Comparison of ENCODE assay signal across 9 cellular contexts in the genomic region with DNA sequence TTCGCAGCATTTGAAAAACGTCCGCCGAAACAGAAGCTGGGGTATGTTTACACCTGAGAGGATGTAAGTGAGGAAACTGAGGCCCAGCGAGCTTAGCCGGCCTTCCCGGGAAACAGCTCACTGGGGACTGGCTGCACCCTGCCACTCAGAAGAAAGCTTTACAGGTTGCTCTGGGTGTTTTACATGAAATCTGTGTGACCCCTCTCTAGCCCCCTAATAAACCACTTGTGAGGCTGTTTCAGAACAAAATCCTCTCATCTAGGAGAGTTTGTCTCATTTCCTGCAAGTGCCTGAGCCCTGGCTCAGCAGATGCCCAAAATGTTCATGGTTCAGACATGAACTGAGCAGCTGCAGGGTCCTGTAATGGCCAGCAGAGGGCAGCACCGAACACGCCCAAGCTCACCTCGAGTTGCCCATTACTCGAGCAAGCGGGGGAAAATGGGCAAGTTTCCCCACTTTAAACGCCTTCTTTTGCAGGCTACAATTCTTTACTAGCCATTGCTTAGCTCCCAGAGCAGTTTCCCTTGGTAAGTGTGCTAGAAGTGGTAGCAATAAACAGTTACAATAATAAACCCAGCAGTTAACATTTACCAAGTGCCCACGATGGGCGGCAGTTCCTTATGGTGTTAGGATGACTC.
DNase-seq lines count a peak whose midpoint lies in the region; ATAC-seq and TF ChIP-seq lines count a peak whose summit lies in the region.
"Had no signal": no experiment of that assay in that cellular context is flagged by ENCODE, and none has a peak within 500 bp of the region (broad histone marks: within the 10 kb centered on the region; RNA-seq: fewer than 3 reads in every experiment).

No MANE protein-coding gene starts in this region.

- TF ChIP-seq CTCF in osteocyte (IDR thresholded peaks at IDR 0.05) (peak; percentile 98), thoracic aorta (IDR thresholded peaks at IDR 0.05) (peak; percentile 99)

- peaks cover 4 to 16% of the 10 kb centered on the region in 2 donors for H3K4me1 ChIP-seq in thoracic aorta (ENCODE audit: control insufficient read depth in 1 of 2, low read depth in 2 of 2)

- DNase-seq in G401 (ENCODE audit: low spot score) (peak; percentile 85), LoVo (ENCODE audit: low spot score) (peak; percentile 76), SK-MEL-5 (ENCODE audit: low read depth, low spot score) (peak; percentile 75), germinal center (ENCODE audit: low spot score) (peak; percentile 65), osteocyte (ENCODE audit: extremely low spot score, unreplicated experiment) (peak; percentile 88), thoracic aorta (ENCODE audit: low spot score) (peak; percentile 38)
- DNase-seq in activated naive CD4-positive, alpha-beta T cell (lab: John Stamatoyannopoulos, UW): peak; percentile 31 to 60 (median 43)

- no peak overlapping the region for H3K27ac ChIP-seq in thoracic aorta
- H3K27ac ChIP-seq: epithelial cell of prostate had no signal

- H3K4me1 Mint-ChIP-seq in osteocyte (ENCODE audit: unreplicated experiment): peaks cover 40% of the 10 kb centered on the region

- H3K4me3 Mint-ChIP-seq in osteocyte (ENCODE audit: unreplicated experiment): no peak overlapping the region

- peaks cover 7% of the 10 kb centered on the region for H3K9me3 ChIP-seq in thoracic aorta

- no peak overlapping the region for H3K4me3 ChIP-seq in thoracic aorta

- ATAC-seq in thoracic aorta (ENCODE audit: insufficient number of reproducible peaks, low FRiP score, low read depth): peak; percentile 44
- no peak for ATAC-seq in GM18505 (IDR thresholded peaks at IDR 0.05; ENCODE audit: unreplicated experiment)

- in situ Hi-C loops in G401 (cut with HindIII; ENCODE audit: low sequenced_read_pairs) (loop anchor here (10.0 kb wide), 1 partner anchor 121 kb away; no protein-coding TSS in a partner anchor), SK-MEL-5 (cut with HindIII; ENCODE audit: low pct_unique_long_range_greater_than_20kb, low sequenced_read_pairs) (no loop called here)

- H3K9me3 Mint-ChIP-seq in osteocyte (ENCODE audit: unreplicated experiment): peaks cover 10% of the 10 kb centered on the region

- no peak for TF ChIP-seq POLR2A in GM18505 (IDR thresholded peaks at IDR 0.05; ENCODE audit: borderline replicate concordance, extremely low read depth, insufficient read depth, insufficient read length)

- no peak overlapping the region for H3K27ac Mint-ChIP-seq in osteocyte (ENCODE audit: unreplicated experiment)

- no peaks in the 10 kb centered on the region for H3K36me3 ChIP-seq in thoracic aorta

- H3K27me3 Mint-ChIP-seq in osteocyte (ENCODE audit: unreplicated experiment): no peaks in the 10 kb centered on the region

- H3K36me3 Mint-ChIP-seq in osteocyte (ENCODE audit: unreplicated experiment): peaks cover 5% of the 10 kb centered on the region

- no peaks in the 10 kb centered on the region for H3K27me3 ChIP-seq in thoracic aorta (replicated peaks; ENCODE audit: insufficient read depth)

Comparison
In these comparisons a context has a peak if more than half of its experiments do, and no peak if none do; other contexts are left out.
1. DNase-seq: peak in every context shown above with its lines; median percentile 88 in osteocyte; 85 in G401; 76 in LoVo; 75 in SK-MEL-5; 65 in germinal center; 43 in activated naive CD4-positive, alpha-beta T cell; 38 in thoracic aorta.